In the genomic region with DNA sequence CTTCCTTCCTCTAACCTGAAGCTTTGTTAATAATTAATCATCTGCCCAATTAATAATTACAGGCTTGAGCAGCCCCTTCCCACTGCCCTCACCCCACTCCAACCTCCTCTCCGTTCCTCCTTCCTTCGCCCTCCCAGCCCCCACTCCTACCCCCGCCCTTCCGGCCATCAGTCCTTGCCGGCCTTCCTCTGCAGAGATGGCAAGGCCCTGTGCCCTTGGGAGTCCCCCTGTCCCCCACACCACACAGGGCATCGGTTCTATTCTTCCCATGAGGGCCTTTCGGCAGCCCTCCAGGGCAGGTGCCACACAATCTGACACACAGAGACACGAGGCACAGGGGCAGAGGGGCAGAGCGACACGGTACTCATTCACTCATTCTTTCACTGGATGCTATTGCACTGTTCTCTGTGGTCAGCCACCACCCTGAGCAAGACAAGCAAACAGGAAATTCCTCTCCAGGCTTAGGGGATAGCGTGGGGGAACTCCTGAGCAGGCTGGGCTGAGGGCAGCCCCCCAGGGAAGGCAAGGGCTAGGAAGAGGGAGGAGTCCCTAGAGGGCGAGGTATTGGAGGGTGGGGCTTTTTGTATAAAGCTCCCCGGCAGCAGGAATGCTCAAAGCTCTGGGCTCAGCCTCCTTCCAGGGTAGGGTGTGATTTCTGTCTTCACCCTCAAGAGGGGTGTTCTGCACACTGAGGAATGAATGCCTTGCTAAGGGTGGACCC, we compare ENCODE assay signal across 9 cellular contexts. TPM values are rescaled to one million over a fixed set of nuclear protein-coding genes. Genes with fewer than 3 reads are reported as not detected.
A peak's percentile ranks its signal among the peaks of the same experiment; 100 is the strongest.
DNase-seq lines count a peak whose midpoint lies in the region; ATAC-seq and TF ChIP-seq lines count a peak whose summit lies in the region.
"Had no signal": no experiment of that assay in that cellular context is flagged by ENCODE, and none has a peak within 500 bp of the region (broad histone marks: within the 10 kb centered on the region; RNA-seq: fewer than 3 reads in every experiment).

No MANE protein-coding gene starts in this region.

- no peaks in the 10 kb centered on the region for H3K9me3 ChIP-seq in right lobe of liver

- peak overlapping the region in 3 of 6 donors; percentile 49 to 67 (median 65) for H3K27ac Mint-ChIP-seq in immature natural killer cell

- peaks cover 2 to 8% (median 5%) of the 10 kb centered on the region in 3 donors for H3K27me3 Mint-ChIP-seq in immature natural killer cell (ENCODE audit: low read depth in 3 of 3)

- H3K4me1 ChIP-seq in right lobe of liver (peaks cover 0 to 11% (median 0%) of the 10 kb centered on the region in 4 donors), foreskin keratinocyte (no peaks in the 10 kb centered on the region)

- no peak overlapping the region for H3K27ac ChIP-seq in right lobe of liver
- H3K27ac ChIP-seq in foreskin keratinocyte, result no peak overlapping the region

- H3K4me3 Mint-ChIP-seq in immature natural killer cell, result peak overlapping the region in 1 of 5 donors; percentile 40

- no peaks in the 10 kb centered on the region for H3K9me3 Mint-ChIP-seq in immature natural killer cell

- TF ChIP-seq POLR2A in right lobe of liver (IDR thresholded peaks at IDR 0.05), result no peak

- intact Hi-C loops in Right ventricle myocardium inferior (cut with DNase I) (no loop called here), cardiac septum (cut with DNase I) (no loop called here), right lobe of liver (cut with DNase I) (no loop called here)

- DNase-seq in Right ventricle myocardium inferior (ENCODE audit: missing footprints), result no peak
- no peak for DNase-seq in cardiac septum (ENCODE audit: low spot score)
- DNase-seq in amniotic epithelial cell (ENCODE audit: low read depth), result peak; percentile 61
- no peak for DNase-seq in right lobe of liver
- no peak for DNase-seq in foreskin keratinocyte
- DNase-seq in immature natural killer cell, result no peak

- peak; percentile 43 for ATAC-seq in Right ventricle myocardium inferior
- ATAC-seq in HG03460 (IDR thresholded peaks at IDR 0.05; ENCODE audit: unreplicated experiment), result peak; percentile 71
- peak; percentile 4 to 39 (median 14) for ATAC-seq in right lobe of liver
- no peak for ATAC-seq in foreskin keratinocyte
- ATAC-seq in HG03095 (IDR thresholded peaks at IDR 0.05; ENCODE audit: unreplicated experiment), result no peak

- no peaks in the 10 kb centered on the region for H3K36me3 Mint-ChIP-seq in immature natural killer cell

- WGBS in right lobe of liver (ENCODE audit: insufficient coverage, low coverage, low lambda C conversion rate, missing lambda C conversion rate), result 24% methylated on average over 13 of the region's 13 CpGs

- H3K27me3 ChIP-seq in right lobe of liver (no peaks in the 10 kb centered on the region), foreskin keratinocyte (peaks cover 39% of the 10 kb centered on the region)

- H3K36me3 ChIP-seq in right lobe of liver, result no peaks in the 10 kb centered on the region

- no peak overlapping the region for H3K4me3 ChIP-seq in right lobe of liver

- TF ChIP-seq CTCF in right lobe of liver (IDR thresholded peaks at IDR 0.05), result no peak
- no peak for TF ChIP-seq CTCF in foreskin keratinocyte (conservative IDR thresholded peaks at IDR 0.05)

- H3K4me1 Mint-ChIP-seq in immature natural killer cell, result peaks cover 6 to 10% of the 10 kb centered on the region in 2 donors

RNA-seq across cellular contexts. Expression of a gene that starts 14.8 kb away (rescaled TPM):
- total RNA-seq in Right ventricle myocardium inferior, result 5.9 TPM
- 24.1 TPM for total RNA-seq in cardiac septum
- under 1 TPM in 5 of 6 experiments, not detected in 1; 0.05 to 0.38 (median 0.07) TPM for total RNA-seq in right lobe of liver
- not detected in 2 replicates for total RNA-seq in foreskin keratinocyte
- not detected in 2 replicates for polyA plus RNA-seq in foreskin keratinocyte
- not detected for polyA plus RNA-seq in immature natural killer cell
- total RNA-seq: dermis microvascular lymphatic vessel endothelial cell had no signal

RNA-seq across cellular contexts. Expression of a gene that starts 30.5 kb away (rescaled TPM):
- 17.3 TPM for total RNA-seq in Right ventricle myocardium inferior
- 19.4 TPM for total RNA-seq in cardiac septum
- 10 to 100 TPM; 17.4 to 24.4 (median 21.5) TPM for total RNA-seq in right lobe of liver
- 27.6 and 28.0 TPM in 2 replicates for total RNA-seq in foreskin keratinocyte
- 10.0 and 11.2 TPM in 2 replicates for polyA plus RNA-seq in foreskin keratinocyte
- 10 to 100 TPM; 13.8 to 30.5 (median 18.4) TPM for polyA plus RNA-seq in immature natural killer cell

RNA-seq across cellular contexts. Expression of a gene that starts 48.8 kb away (rescaled TPM):
- total RNA-seq in Right ventricle myocardium inferior (204 TPM), cardiac septum (177 TPM), right lobe of liver (100 to 1,000 TPM; 114 to 187 (median 157) TPM), foreskin keratinocyte (541 and 610 TPM in 2 replicates)
- polyA plus RNA-seq in foreskin keratinocyte (662 and 690 TPM in 2 replicates), immature natural killer cell (100 to 1,000 TPM in 1 of 3 donors, 10 to 100 TPM in 2; 48.9 to 113 (median 69.4) TPM)

Comparison
In these comparisons a context has a peak if more than half of its experiments do, and no peak if none do; other contexts are left out.
1. ATAC-seq: peak in Right ventricle myocardium inferior (single experiment), HG03460 (single experiment) and right lobe of liver (4 of 4); none in foreskin keratinocyte (single experiment) and HG03095 (single experiment).